Comparison of ENCODE assay signal across 26 cellular contexts in the genomic region with DNA sequence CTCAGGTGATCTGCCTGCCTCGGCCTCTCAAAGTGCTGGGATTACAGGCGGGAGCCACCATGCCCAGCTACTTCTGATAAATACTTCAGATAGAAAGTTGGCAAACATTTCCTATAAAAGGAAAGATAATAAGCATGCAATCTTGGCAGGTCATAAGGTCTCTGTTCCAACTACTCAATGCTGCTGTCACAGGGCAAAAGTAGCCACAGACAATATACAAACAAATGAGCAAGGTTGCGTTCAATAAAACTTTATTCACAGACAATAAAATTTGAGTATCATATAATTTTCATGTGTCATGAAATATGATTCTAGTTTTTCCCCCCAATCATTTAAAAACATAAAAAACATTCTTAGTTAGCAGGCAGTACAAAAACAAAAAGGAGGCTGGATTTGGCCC.
"Had no signal": no experiment of that assay in that cellular context is flagged by ENCODE, and none has a peak within 500 bp of the region (broad histone marks: within the 10 kb centered on the region; RNA-seq: fewer than 3 reads in every experiment).

No MANE protein-coding gene starts in this region.

- H3K4me3 Mint-ChIP-seq: immature natural killer cell; naive thymus-derived CD8-positive, alpha-beta T cell; nephron; neural crest cell; stimulated activated effector memory CD8-positive, alpha-beta T cell treated with anti-CD3 and anti-CD28 coated beads, Interleukin-12 subunit alpha, Interleukin-12 subunit beta, amount 100 ng/mL, for 72 hours; stimulated activated naive CD8-positive, alpha-beta T cell treated with anti-CD3 and anti-CD28 coated beads, Interleukin-15, amount 100 ng/mL, for 72 hours had no signal

- H3K27ac Mint-ChIP-seq: nephron; stimulated activated effector memory CD8-positive, alpha-beta T cell treated with anti-CD3 and anti-CD28 coated beads, Interleukin-12 subunit alpha, Interleukin-12 subunit beta, amount 100 ng/mL, for 72 hours had no signal

- H3K27me3 Mint-ChIP-seq: naive thymus-derived CD8-positive, alpha-beta T cell; stimulated activated naive CD8-positive, alpha-beta T cell treated with anti-CD3 and anti-CD28 coated beads, Interleukin-15, amount 100 ng/mL, for 72 hours had no signal

- DNase-seq: heart left ventricle; hypothalamus; immature natural killer cell; kidney; left ventricle myocardium inferior; midbrain; naive thymus-derived CD8-positive, alpha-beta T cell; nucleus accumbens; pancreas; posterior cingulate gyrus; retina; right cardiac atrium; sigmoid colon; small intestine; spleen; stimulated activated CD4-positive, alpha-beta T cell treated with anti-CD3 and anti-CD28 coated beads, Interleukin-4, amount 100 ng/mL, for 24 hours; stimulated activated naive CD4-positive, alpha-beta T cell treated with Interleukin-2 at 50 U/mL for 16 hours; stimulated activated naive CD8-positive, alpha-beta T cell treated with anti-CD3 and anti-CD28 coated beads, Interleukin-15, amount 100 ng/mL, for 72 hours; substantia nigra; transverse colon; upper lobe of left lung had no signal

- H3K9me3 Mint-ChIP-seq: immature natural killer cell; naive thymus-derived CD8-positive, alpha-beta T cell; nephron; neural crest cell; stimulated activated effector memory CD8-positive, alpha-beta T cell treated with anti-CD3 and anti-CD28 coated beads, Interleukin-12 subunit alpha, Interleukin-12 subunit beta, amount 100 ng/mL, for 72 hours; stimulated activated naive CD8-positive, alpha-beta T cell treated with anti-CD3 and anti-CD28 coated beads, Interleukin-15, amount 100 ng/mL, for 72 hours had no signal

- ATAC-seq: heart left ventricle; naive thymus-derived CD8-positive, alpha-beta T cell; pancreas; right cardiac atrium; stimulated activated effector memory CD8-positive, alpha-beta T cell treated with anti-CD3 and anti-CD28 coated beads, Interleukin-12 subunit alpha, Interleukin-12 subunit beta, amount 100 ng/mL, for 72 hours; stimulated activated naive CD8-positive, alpha-beta T cell treated with anti-CD3 and anti-CD28 coated beads, Interleukin-15, amount 100 ng/mL, for 72 hours had no signal

- H3K4me3 ChIP-seq: heart left ventricle, left ventricle myocardium inferior, lung, pancreas, prostate gland, sigmoid colon, spleen, transverse colon, upper lobe of left lung had no signal

- H3K4me1 Mint-ChIP-seq: immature natural killer cell; naive thymus-derived CD8-positive, alpha-beta T cell; neural crest cell; stimulated activated effector memory CD8-positive, alpha-beta T cell treated with anti-CD3 and anti-CD28 coated beads, Interleukin-12 subunit alpha, Interleukin-12 subunit beta, amount 100 ng/mL, for 72 hours; stimulated activated naive CD8-positive, alpha-beta T cell treated with anti-CD3 and anti-CD28 coated beads, Interleukin-15, amount 100 ng/mL, for 72 hours had no signal
